Comparison of ENCODE assay signal across 8 cellular contexts in the genomic region with DNA sequence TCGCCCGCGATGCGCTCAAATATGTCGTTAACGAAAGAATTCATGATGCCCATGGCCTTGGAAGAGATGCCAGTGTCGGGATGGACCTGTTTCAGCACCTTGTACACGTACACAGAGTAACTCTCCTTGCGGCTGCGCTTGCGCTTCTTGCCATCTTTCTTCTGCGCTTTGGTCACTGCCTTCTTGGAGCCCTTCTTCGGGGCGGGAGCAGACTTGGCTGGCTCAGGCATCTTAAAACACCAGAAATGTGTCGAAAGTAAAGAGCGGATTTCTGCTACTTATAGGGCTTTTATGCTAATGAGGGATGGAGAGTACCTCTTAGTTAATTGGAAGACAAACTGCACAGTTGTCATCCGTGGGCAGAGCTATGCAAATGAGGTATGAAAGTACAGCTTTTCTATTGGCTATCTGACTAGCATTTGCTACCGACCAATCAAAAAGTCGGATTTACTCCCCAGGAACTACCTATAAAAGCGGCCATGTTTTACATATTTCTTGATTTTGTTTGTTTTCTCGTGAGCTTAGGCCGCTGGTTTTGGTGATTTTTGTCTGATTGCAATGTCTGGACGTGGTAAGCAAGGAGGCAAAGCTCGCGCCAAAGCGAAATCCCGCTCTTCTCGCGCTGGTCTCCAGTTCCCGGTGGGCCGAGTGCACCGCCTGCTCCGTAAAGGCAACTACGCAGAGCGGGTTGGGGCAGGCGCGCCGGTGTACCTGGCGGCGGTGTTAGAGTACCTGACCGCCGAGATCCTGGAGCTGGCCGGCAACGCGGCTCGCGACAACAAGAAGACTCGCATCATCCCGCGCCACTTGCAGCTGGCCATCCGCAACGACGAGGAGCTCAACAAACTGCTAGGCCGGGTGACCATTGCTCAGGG. TPM values are rescaled to one million over a fixed set of nuclear protein-coding genes. Genes with fewer than 3 reads are reported as not detected.
DNase-seq lines count a peak whose midpoint lies in the region; ATAC-seq, FAIRE-seq and TF ChIP-seq lines count a peak whose summit lies in the region.

No MANE protein-coding gene starts in this region.

- H3K36me3 Mint-ChIP-seq in Caco-2 (ENCODE audit: insufficient read depth, unreplicated experiment) = peaks cover 78% of the 10 kb centered on the region
- H3K36me3 Mint-ChIP-seq in memory B cell = peaks cover 30% of the 10 kb centered on the region

- H3K27me3 Mint-ChIP-seq in Caco-2 (ENCODE audit: insufficient read depth, unreplicated experiment) (no peaks in the 10 kb centered on the region), memory B cell (no peaks in the 10 kb centered on the region)

- H2BK12ac ChIP-seq in H1 (ENCODE audit: low read depth, low read length) = peak overlapping the region; percentile 20; the same call in 1 of the 2 replicates

- CTCF ChIA-PET in Caco-2 (lab: Charles Lee) = interaction anchor here (0.6 to 1.6 kb wide), 3 partner anchors 31 to 36 kb away, joined by 3 to 7 read pairs (median 3); a partner anchor contains a TSS
- CTCF ChIA-PET in H1 (lab: Charles Lee; ENCODE audit: partially characterized antibody) = interaction anchor here (0.6 to 1.7 kb wide), 7 partner anchors 15 to 98 kb away, joined by 3 to 6 read pairs (median 4); no protein-coding TSS in a partner anchor

- no peaks in the 10 kb centered on the region for H3K27me3 ChIP-seq in Caco-2 (replicated peaks; ENCODE audit: control insufficient read depth, insufficient read depth, low read length)
- H3K27me3 ChIP-seq in H1 (replicated peaks in 1 of 4; ENCODE audit: control insufficient read depth in 3 of 4, extremely low read depth in 1 of 4, insufficient read depth in 3 of 4, low read length in 3 of 4) = no peaks in the 10 kb centered on the region

- H2BK15ac ChIP-seq in H1 (ENCODE audit: low read length) = no peak overlapping the region

- peak overlapping the region; percentile 90 for H3K4me3 Mint-ChIP-seq in Caco-2 (ENCODE audit: unreplicated experiment)
- peak overlapping the region; percentile 97 for H3K4me3 Mint-ChIP-seq in memory B cell

- H3K36me3 ChIP-seq in Caco-2 (ENCODE audit: control insufficient read depth, insufficient read depth, low read length) (no peaks in the 10 kb centered on the region), H1 (ENCODE audit: control insufficient read depth in 2 of 4, insufficient read depth in 4 of 4, low read length in 3 of 4) (peaks cover 0 to 4% (median 0%) of the 10 kb centered on the region in 4 experiments; a peak in 1 of 8 replicates)

- H4K8ac ChIP-seq in H1 (ENCODE audit: extremely low read depth, insufficient read depth, low read length) = peak overlapping the region; percentile 81

- peaks cover 0 to 36% of the 10 kb centered on the region in 2 experiments; a peak in 3 of 4 replicates for H3K79me2 ChIP-seq in H1 (ENCODE audit: control insufficient read depth in 1 of 2, insufficient read depth in 2 of 2, low read length in 2 of 2)

- H2AFZ ChIP-seq in H1 (ENCODE audit: low read length) = no peak overlapping the region

- POLR2A ChIA-PET in Caco-2 (lab: Charles Lee) (interaction anchor here (0.6 to 5.2 kb wide), 40 partner anchors 12 to 1769 kb away, joined by 3 to 336 read pairs (median 6); a partner anchor contains a TSS), H1 (lab: Charles Lee; ENCODE audit: partially characterized antibody) (interaction anchor here (0.7 to 17.3 kb wide), 59 partner anchors 10 to 1774 kb away, joined by 3 to 1244 read pairs (median 16); a partner anchor contains a TSS)

- H3K4me1 ChIP-seq in Caco-2 (peaks cover 23% of the 10 kb centered on the region), H1 (replicated peaks in 1 of 4; ENCODE audit: control insufficient read depth in 3 of 4, insufficient read depth in 4 of 4, low read length in 3 of 4) (peaks cover 1 to 9% (median 3%) of the 10 kb centered on the region in 4 experiments; a peak in 4 of 7 replicates)

- H3K27ac Mint-ChIP-seq in Caco-2 (ENCODE audit: unreplicated experiment) (peak overlapping the region; percentile 99), memory B cell (peak overlapping the region; percentile 99)

- peak overlapping the region; percentile 86 for H3K56ac ChIP-seq in H1 (replicated peaks; ENCODE audit: insufficient read length, low read depth, low read length)

- H2BK120ac ChIP-seq in H1 (replicated peaks; ENCODE audit: low read depth, low read length) = no peak overlapping the region

- peak; percentile 66 for ATAC-seq in GM21381 (IDR thresholded peaks at IDR 0.05; ENCODE audit: unreplicated experiment)
- ATAC-seq in memory B cell (ENCODE audit: low read depth) = peak; percentile 76

- H3K4me3 ChIP-seq in Caco-2 (ENCODE audit: low read depth, low read length) = peak overlapping the region; percentile 78
- peak overlapping the region; percentile 82 to 100 (median 98) for H3K4me3 ChIP-seq in H1 (ENCODE audit: extremely low read depth in 1 of 4, insufficient read depth in 2 of 4, low read depth in 3 of 4, low read length in 4 of 4)

- H4K91ac ChIP-seq in H1 (replicated peaks; ENCODE audit: insufficient read length, low read length) = peak overlapping the region; percentile 52

- H3K4me1 Mint-ChIP-seq in Caco-2 (ENCODE audit: low read depth, unreplicated experiment) (peaks cover 36% of the 10 kb centered on the region), memory B cell (peaks cover 29% of the 10 kb centered on the region)

- no peaks in the 10 kb centered on the region for H3K79me1 ChIP-seq in H1 (ENCODE audit: low read depth, low read length)

- peak overlapping the region; percentile 93 for H3K27ac ChIP-seq in H1 (ENCODE audit: low read depth, low read length)

- 1% methylated on average over 53 of the region's 54 CpGs; no CpG with 5 or more reads in 1 of the 2 experiments for WGBS in H1 (ENCODE audit: extremely low coverage in 1 of 2, insufficient coverage in 1 of 2, insufficient read length in 1 of 2, insufficient replicate concordance in 2 of 2, low coverage in 1 of 2, low lambda C conversion rate in 2 of 2, missing lambda C conversion rate in 1 of 2), 2 experiments

- H3K9ac ChIP-seq in H1 (replicated peaks in 1 of 4; ENCODE audit: extremely low read depth in 1 of 4, low read depth in 3 of 4, low read length in 3 of 4) = peak overlapping the region; percentile 91 to 99 (median 95)

- TF ChIP-seq POLR2A in H1 (IDR thresholded peaks at IDR 0.05; ENCODE audit: control extremely low read depth in 1 of 2, low read depth in 2 of 2, low read length in 2 of 2) = peak; percentile 89 to 90

- TF ChIP-seq CTCF in Caco-2 (IDR thresholded peaks at IDR 0.05; ENCODE audit: insufficient read depth in 1 of 2, low read depth in 1 of 2, low read length in 1 of 2, severe bottlenecking in 1 of 2, unreplicated experiment in 1 of 2) (no peak), H1 (IDR thresholded peaks at IDR 0.05; ENCODE audit: control extremely low read depth in 1 of 3, insufficient read depth in 1 of 3, low read depth in 1 of 3, low read length in 3 of 3) (no peak)

- TSS peak; percentile 95 for BruUV-seq in Caco-2 (replicated peaks; lab: Mats Ljungman, UMichigan)

- no peak overlapping the region for H3K14ac ChIP-seq in H1 (ENCODE audit: insufficient read length)

- no peak overlapping the region for H3K23ac ChIP-seq in H1 (ENCODE audit: insufficient read length)

- intact Hi-C loops in Caco-2 (cut with micrococcal nuclease; ENCODE audit: unreplicated experiment) = loop anchor here (1.0 to 10.0 kb wide), 6 partner anchors 33 to 1768 kb away; a partner anchor contains a TSS

- H3K9me3 ChIP-seq in Caco-2 = no peaks in the 10 kb centered on the region
- no peaks in the 10 kb centered on the region for H3K9me3 ChIP-seq in H1 (ENCODE audit: insufficient read depth in 2 of 2, low read depth in 1 of 2, low read length in 1 of 2)

- no peaks in the 10 kb centered on the region; the same call in 1 of the 2 replicates for H3K23me2 ChIP-seq in H1 (ENCODE audit: low read depth, low read length)

- FAIRE-seq in HTR-8/SVneo (lab: Jason Lieb, UNC) = peak; percentile 23
- peak; percentile 57 for FAIRE-seq in H1 (lab: Jason Lieb, UNC)

- no peak for TF ChIP-seq RAD21 in H1 (IDR thresholded peaks at IDR 0.05 in 1 of 2, conservative IDR thresholded peaks at IDR 0.05 in 1 of 2; ENCODE audit: low read depth in 2 of 2, low read length in 2 of 2)

- no peak overlapping the region for H3K4ac ChIP-seq in H1 (replicated peaks; ENCODE audit: insufficient read length, low read depth, low read length)

- peak overlapping the region; percentile 79 for H3K18ac ChIP-seq in H1 (ENCODE audit: extremely low read depth, low read length)

- H2AK5ac ChIP-seq in H1 (ENCODE audit: low read depth, low read length) = no peak overlapping the region

- H3K9me3 Mint-ChIP-seq in Caco-2 (ENCODE audit: unreplicated experiment) (no peaks in the 10 kb centered on the region), memory B cell (peaks cover 3% of the 10 kb centered on the region)

- H2BK20ac ChIP-seq in H1 (ENCODE audit: low read length) = no peak overlapping the region

- peak; percentile 91 to 92 for DNase-seq in Caco-2
- DNase-seq in HTR-8/SVneo (ENCODE audit: insufficient read length, low spot score) = peak; percentile 94
- DNase-seq in NOMO-1 treated with DMSO at 0.1 percent for 48 hours (lab: John Stamatoyannopoulos, UW; ENCODE audit: unreplicated experiment) = peak; percentile 97
- DNase-seq in activated CD8-positive, alpha-beta memory T cell treated with anti-CD3 and anti-CD28 coated beads, Interleukin-2, amount 50 U/mL, for 1 hour (ENCODE audit: extremely low read depth) = peak; percentile 78
- DNase-seq in H1 (ENCODE audit: low read depth in 1 of 2, low spot score in 2 of 2) = peak; percentile 80 to 81
- peak; percentile 84 to 94 for DNase-seq in memory B cell (ENCODE audit: low spot score in 2 of 2)
- DNase-seq in stimulated activated CD8-positive, alpha-beta memory T cell treated with anti-CD3 and anti-CD28 coated beads, Interleukin-12 subunit alpha, Interleukin-12 subunit beta, amount 100 ng/mL, for 24 hours (ENCODE audit: extremely low read depth) = peak; percentile 33

- peak overlapping the region; percentile 42 for H4K5ac ChIP-seq in H1 (ENCODE audit: insufficient read length, low read depth, low read length)

- H2BK5ac ChIP-seq in H1 (ENCODE audit: low read depth, low read length) = peak overlapping the region; percentile 94

- H4K20me1 ChIP-seq in H1 (replicated peaks in 1 of 2; ENCODE audit: control insufficient read depth in 1 of 2, insufficient read depth in 2 of 2, low read length in 2 of 2) = peaks cover 7 to 13% of the 10 kb centered on the region in 2 experiments

- H3K4me2 ChIP-seq in H1 (ENCODE audit: insufficient read depth in 1 of 2, low read depth in 2 of 2, low read length in 2 of 2) = peak overlapping the region; percentile 73 to 80

- TF ChIP-seq EP300 in H1 (IDR thresholded peaks at IDR 0.05; ENCODE audit: borderline replicate concordance in 1 of 2, low read depth in 2 of 2, low read length in 2 of 2) = no peak

RNA-seq across cellular contexts. Expression of a gene that starts 36.7 kb away (rescaled TPM):
- total RNA-seq in Caco-2 (2022) = 5.7 and 7.4 TPM in 2 replicates
- total RNA-seq in H1 (2021; fragmentation: NEBNext Ultra II Directional; extraction: Animal tissue kit (Norgen Biotek cat#: 25700)) = 1.6 and 2.0 TPM in 2 replicates
- 0.80 and 1.6 TPM in 2 replicates for polyA plus RNA-seq in H1 (2011; rRNA removed)
- polyA plus RNA-seq in H1 (2011; cell fraction: cytosol; rRNA removed) = 2.0 TPM
- 2.1 TPM for polyA plus RNA-seq in H1 (2011; cell fraction: nucleus; rRNA removed)
- 1.9 to 3.3 TPM (median 2.0 TPM) in 4 replicates for polyA plus RNA-seq in H1 (2012, experiment 1 of 2)
- 0.33 TPM for polyA plus RNA-seq in H1 (2012, experiment 2 of 2)
- polyA plus RNA-seq in H1 (2013, experiment 1 of 2) = 0.95 TPM
- 1.4 TPM for polyA plus RNA-seq in H1 (2013, experiment 2 of 2)
- 3.2 and 3.4 TPM in 2 replicates for polyA minus RNA-seq in H1 (2011; rRNA and poly(A)+ RNA removed)
- 1.5 TPM for polyA minus RNA-seq in H1 (2011; cell fraction: cytosol; rRNA and poly(A)+ RNA removed)
- polyA minus RNA-seq in H1 (2011; cell fraction: nucleus; rRNA and poly(A)+ RNA removed) = 3.6 TPM

Comparison
In these comparisons a context has a peak if more than half of its experiments do, and no peak if none do; other contexts are left out.
1. Peak in every context shown above with its lines: DNase-seq, ATAC-seq, H3K4me3 ChIP-seq and H3K27ac ChIP-seq.
2. DNase-seq: peak in every context shown above with its lines; median percentile 97 in NOMO-1 treated with DMSO at 0.1 percent for 48 hours; 94 in HTR-8/SVneo; 92 in Caco-2; 89 in memory B cell; 80 in H1; 78 in activated CD8-positive, alpha-beta memory T cell treated with anti-CD3 and anti-CD28 coated beads, Interleukin-2, amount 50 U/mL, for 1 hour; 33 in stimulated activated CD8-positive, alpha-beta memory T cell treated with anti-CD3 and anti-CD28 coated beads, Interleukin-12 subunit alpha, Interleukin-12 subunit beta, amount 100 ng/mL, for 24 hours.